In the genomic region with DNA sequence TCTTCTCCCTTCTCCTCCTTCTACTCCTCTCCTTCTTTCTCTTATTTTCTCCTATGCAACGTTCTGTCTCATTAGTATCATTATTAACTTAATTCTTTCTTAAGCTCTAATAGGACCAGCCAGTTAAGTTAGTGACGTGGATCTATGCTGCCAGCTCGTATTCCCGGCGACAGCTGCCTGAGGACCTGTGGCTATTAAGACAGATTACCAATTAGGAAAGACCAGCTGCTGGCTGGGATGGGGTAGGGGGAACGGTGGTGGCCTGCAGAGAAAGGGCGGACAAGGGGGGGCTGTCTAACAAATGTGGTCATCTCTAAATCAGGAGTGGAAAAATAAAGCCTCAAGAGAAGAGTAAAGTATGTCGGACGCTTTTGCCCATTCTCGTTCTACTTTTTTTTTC, we compare ENCODE assay signal across 27 cellular contexts. TPM values are rescaled to one million over a fixed set of nuclear protein-coding genes. Genes with fewer than 3 reads are reported as not detected.
"Had no signal": no experiment of that assay in that cellular context is flagged by ENCODE, and none has a peak within 500 bp of the region (broad histone marks: within the 10 kb centered on the region; RNA-seq: fewer than 3 reads in every experiment).

No MANE protein-coding gene starts in this region.

- H3K27ac Mint-ChIP-seq: activated CD4-positive, alpha-beta T cell treated with anti-CD3 and anti-CD28 coated beads for 36 hours; activated CD8-positive, alpha-beta T cell treated with anti-CD3 and anti-CD28 coated beads, Interleukin-2, amount 10 ng/mL, durations not matched to agents 7 days and 5 days; activated naive CD4-positive, alpha-beta T cell treated with anti-CD3 and anti-CD28 coated beads, Interleukin-2, amount 50 U/mL, for 24 hours; activated naive CD8-positive, alpha-beta T cell treated with anti-CD3 and anti-CD28 coated beads, Interleukin-2, amount 50 U/mL, for 24 hours; T-cell had no signal

- H3K27me3 ChIP-seq: ascending aorta, body of pancreas had no signal

- H3K27ac ChIP-seq: ascending aorta, body of pancreas, VCaP had no signal

- H3K9me3 Mint-ChIP-seq: activated naive CD4-positive, alpha-beta T cell treated with anti-CD3 and anti-CD28 coated beads, Interleukin-2, amount 50 U/mL, for 24 hours; activated naive CD8-positive, alpha-beta T cell treated with anti-CD3 and anti-CD28 coated beads, Interleukin-2, amount 50 U/mL, for 24 hours; central memory CD8-positive, alpha-beta T cell; T-cell had no signal

- H3K4me1 Mint-ChIP-seq: central memory CD8-positive, alpha-beta T cell had no signal

- H3K27me3 Mint-ChIP-seq: activated CD4-positive, alpha-beta T cell treated with anti-CD3 and anti-CD28 coated beads for 36 hours; activated naive CD4-positive, alpha-beta T cell treated with anti-CD3 and anti-CD28 coated beads, Interleukin-2, amount 50 U/mL, for 24 hours; activated naive CD8-positive, alpha-beta T cell treated with anti-CD3 and anti-CD28 coated beads, Interleukin-2, amount 50 U/mL, for 24 hours; T-cell had no signal

- DNase-seq: activated CD4-positive, alpha-beta T cell treated with anti-CD3 and anti-CD28 coated beads for 36 hours; activated CD4-positive, alpha-beta T cell treated with anti-CD3 and anti-CD28 coated beads, Interleukin-2, amount 50 U/mL, for 4 hours; activated CD8-positive, alpha-beta memory T cell treated with anti-CD3 and anti-CD28 coated beads, Interleukin-2, amount 50 U/mL, for 48 hours; activated CD8-positive, alpha-beta T cell treated with anti-CD3 and anti-CD28 coated beads, Interleukin-2, amount 10 ng/mL, durations not matched to agents 7 days and 5 days; activated naive CD8-positive, alpha-beta T cell treated with anti-CD3 and anti-CD28 coated beads, Interleukin-2, amount 50 U/mL, for 24 hours; activated T-cell treated with anti-CD3 and anti-CD28 coated beads, Interleukin-2, amount 50 U/mL, for 1 hour; amniotic stem cell; body of pancreas; Karpas-422; MM.1S; NCI-H1105; NCI-H1436 treated with DMSO at 0.1 percent for 48 hours; NCI-H187 treated with DMSO at 0.1 percent for 48 hours; NCI-H2081 treated with DMSO at 0.1 percent for 48 hours; NCI-H226; NCI-H510A; NK-92 treated with Interleukin-12 subunit alpha and Interleukin-12 subunit beta, amount 100 ng/mL, for 24 hours; OCI-M1; RPMI8226; T-cell; T-helper 2 cell; T1000 had no signal

- H3K9me3 ChIP-seq: ascending aorta, body of pancreas had no signal

- H3K4me1 ChIP-seq: ascending aorta, body of pancreas had no signal

- H3K4me3 Mint-ChIP-seq: activated CD4-positive, alpha-beta T cell treated with anti-CD3 and anti-CD28 coated beads for 36 hours; activated CD8-positive, alpha-beta T cell treated with anti-CD3 and anti-CD28 coated beads, Interleukin-2, amount 10 ng/mL, durations not matched to agents 7 days and 5 days; activated naive CD4-positive, alpha-beta T cell treated with anti-CD3 and anti-CD28 coated beads, Interleukin-2, amount 50 U/mL, for 24 hours; activated naive CD8-positive, alpha-beta T cell treated with anti-CD3 and anti-CD28 coated beads, Interleukin-2, amount 50 U/mL, for 24 hours; central memory CD8-positive, alpha-beta T cell; T-cell had no signal

- H3K4me3 ChIP-seq: ascending aorta, body of pancreas, K562 had no signal

RNA-seq across cellular contexts. Expression of gene ADPRM, which starts 39.5 kb away (rescaled TPM):
- total RNA-seq: ascending aorta had no signal
